16 cellular contexts compared by ENCODE assay signal in genomic region chr22:37918149-37918548, GRCh38. TPM values are rescaled to one million over a fixed set of nuclear protein-coding genes. Genes with fewer than 3 reads are reported as not detected.
"Had no signal": no experiment of that assay in that cellular context is flagged by ENCODE, and none has a peak within 500 bp of the region (broad histone marks: within the 10 kb centered on the region; RNA-seq: fewer than 3 reads in every experiment).

No MANE protein-coding gene starts in this region.

- H3K27me3 ChIP-seq: neural progenitor cell, ovary had no signal

- ATAC-seq: T-helper 17 cell had no signal

- H3K27me3 Mint-ChIP-seq: activated naive CD4-positive, alpha-beta T cell treated with anti-CD3 and anti-CD28 coated beads, Interleukin-2, amount 50 U/mL, for 24 hours; T-helper 17 cell had no signal

- H3K4me1 ChIP-seq: neural progenitor cell had no signal

- H3K4me3 Mint-ChIP-seq: activated naive CD4-positive, alpha-beta T cell treated with anti-CD3 and anti-CD28 coated beads, Interleukin-2, amount 50 U/mL, for 24 hours; mesothelial cell of epicardium; neural progenitor cell; T-helper 17 cell had no signal

- H3K4me1 Mint-ChIP-seq: mesothelial cell of epicardium, neural progenitor cell had no signal

- H3K36me3 ChIP-seq: neural progenitor cell, ovary had no signal

- H3K9me3 ChIP-seq: ovary had no signal

- DNase-seq: activated CD4-positive, alpha-beta T cell treated with anti-CD3 and anti-CD28 coated beads, Interleukin-2, amount 50 U/mL, for 1 hour; activated CD4-positive, CD25-positive, alpha-beta regulatory T cell; activated T-cell treated with anti-CD3 and anti-CD28 coated beads, Interleukin-2, amount 50 U/mL, for 1 hour; amniotic stem cell; hypothalamus; kidney; ovary; stimulated activated CD4-positive, alpha-beta T cell treated with anti-CD3 and anti-CD28 coated beads, Interleukin-2, amount 100 ng/mL, for 48 hours; stimulated activated naive CD4-positive, alpha-beta T cell treated with Interleukin-2 at 50 U/mL for 16 hours; T-helper 17 cell; trophoblast cell had no signal

- H3K27ac Mint-ChIP-seq: activated naive CD4-positive, alpha-beta T cell treated with anti-CD3 and anti-CD28 coated beads, Interleukin-2, amount 50 U/mL, for 24 hours; mesothelial cell of epicardium; neural progenitor cell; T-helper 17 cell had no signal

- H3K4me3 ChIP-seq: neural progenitor cell, ovary had no signal

- H3K9me3 Mint-ChIP-seq: activated naive CD4-positive, alpha-beta T cell treated with anti-CD3 and anti-CD28 coated beads, Interleukin-2, amount 50 U/mL, for 24 hours; mesothelial cell of epicardium; neural progenitor cell had no signal

- H3K36me3 Mint-ChIP-seq: activated naive CD4-positive, alpha-beta T cell treated with anti-CD3 and anti-CD28 coated beads, Interleukin-2, amount 50 U/mL, for 24 hours had no signal

- H3K27ac ChIP-seq: neural progenitor cell, ovary had no signal

RNA-seq across cellular contexts. Expression of gene C22orf23, which starts 35.3 kb away (rescaled TPM):
- total RNA-seq: esophagus mucosa, lower leg skin, T-helper 17 cell had no signal
